ENCODE assay signal across 17 cellular contexts in the genomic region with DNA sequence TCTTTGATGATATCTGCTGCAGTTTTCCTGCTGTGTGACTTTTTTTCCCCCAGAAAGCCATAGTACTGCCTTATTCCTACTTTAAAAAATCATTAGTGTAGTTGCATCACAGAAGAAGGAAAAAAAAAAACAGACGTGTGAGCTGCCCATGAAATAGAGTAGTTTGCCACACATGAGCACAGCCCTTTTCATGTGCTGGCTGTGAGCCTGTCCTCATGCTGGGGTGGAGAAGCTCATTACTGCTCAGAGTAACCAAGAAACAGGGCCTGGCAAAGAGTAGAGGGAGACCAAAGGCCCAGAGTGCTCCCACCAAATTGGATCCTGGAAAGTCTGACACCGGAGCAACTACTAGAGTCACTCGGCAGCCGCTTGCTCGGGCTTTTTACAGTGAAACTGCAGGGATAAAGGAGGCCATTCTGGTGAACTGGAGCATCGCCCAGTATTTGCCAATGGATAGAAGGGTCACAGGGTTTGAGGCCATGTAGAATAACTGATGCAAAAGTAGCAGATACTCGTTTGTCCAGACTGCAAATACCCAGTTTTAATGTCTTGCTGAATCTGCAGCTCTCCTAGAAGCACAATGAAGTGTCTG.
DNase-seq lines count a peak whose midpoint lies in the region.
"Had no signal": no experiment of that assay in that cellular context is flagged by ENCODE, and none has a peak within 500 bp of the region (broad histone marks: within the 10 kb centered on the region; RNA-seq: fewer than 3 reads in every experiment).

No MANE protein-coding gene starts in this region.

- in situ Hi-C loops in G401 (cut with HindIII; ENCODE audit: low sequenced_read_pairs): no loop called here

- DNase-seq in G401 (ENCODE audit: low spot score) (peak; percentile 71), NCI-H446 treated with DMSO at 0.1 percent for 48 hours (lab: John Stamatoyannopoulos, UW) (peak; percentile 72), head of caudate nucleus (peak in 39 of 42 donors; percentile 2 to 77 (median 30)), pons (ENCODE audit: low spot score) (peak; percentile 88), NCI-H345 (lab: John Stamatoyannopoulos, UW) (no peak)
- no peak for DNase-seq in stimulated activated naive CD4-positive, alpha-beta T cell (lab: John Stamatoyannopoulos, UW)
- DNase-seq in activated effector memory CD4-positive, alpha-beta T cell treated with Interleukin-2 at 50 U/mL for 16 hours: no peak
- DNase-seq: Caco-2; DMS53; HCEC 1CT; IMR-90; NCI-H1105 treated with DMSO at 0.1 percent for 48 hours; NCI-H1930; NCI-H2171; NCI-H510A treated with DMSO at 0.1 percent for 48 hours; NK-92 treated with Interleukin-12 subunit alpha and Interleukin-12 subunit beta, amount 100 ng/mL, for 24 hours; SHP77 had no signal

- intact Hi-C loops in head of caudate nucleus (cut with DNase I): no loop called here

Comparison
In these comparisons a context has a peak if more than half of its experiments do, and no peak if none do; other contexts are left out.
1. DNase-seq: peak in G401 (single experiment), NCI-H446 treated with DMSO at 0.1 percent for 48 hours (single experiment), head of caudate nucleus (39 of 42) and pons (single experiment); none in stimulated activated naive CD4-positive, alpha-beta T cell (0 of 6), NCI-H345 (single experiment) and activated effector memory CD4-positive, alpha-beta T cell treated with Interleukin-2 at 50 U/mL for 16 hours (single experiment).